9 cellular contexts compared by ENCODE assay signal in the genomic region with DNA sequence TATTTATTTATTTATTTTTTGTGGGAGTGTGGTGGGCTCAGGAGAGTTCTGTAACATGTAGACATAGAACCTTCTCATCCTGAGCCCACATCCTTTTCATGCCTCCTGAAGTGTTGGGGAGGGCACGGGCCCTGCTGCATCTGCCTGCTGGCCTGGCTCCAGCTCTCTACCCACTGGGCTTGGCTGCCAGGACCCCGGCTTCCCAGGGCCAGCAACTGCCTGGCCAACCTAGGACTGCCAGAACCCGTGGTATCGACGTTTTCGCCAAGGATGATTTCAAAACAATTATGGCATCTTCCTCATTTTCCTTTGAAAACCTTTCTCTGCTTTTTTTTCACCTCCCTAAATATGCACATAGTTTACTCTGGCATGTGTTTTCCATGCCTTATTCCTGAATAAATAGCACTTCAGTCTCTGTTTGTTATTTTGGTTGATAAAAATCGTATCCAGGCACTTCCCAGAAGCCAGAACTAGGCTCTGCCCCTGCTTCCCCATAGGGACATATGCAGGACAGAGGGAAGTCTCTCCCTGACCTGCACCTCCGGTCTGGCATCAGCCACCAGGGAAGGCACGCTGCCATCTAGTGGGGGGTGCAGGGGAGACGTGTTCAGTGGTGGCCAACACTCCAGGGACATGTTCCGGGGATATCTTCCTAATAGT. TPM values are rescaled to one million over a fixed set of nuclear protein-coding genes. Genes with fewer than 3 reads are reported as not detected.
DNase-seq lines count a peak whose midpoint lies in the region; ATAC-seq, FAIRE-seq and TF ChIP-seq lines count a peak whose summit lies in the region.
"Had no signal": no experiment of that assay in that cellular context is flagged by ENCODE, and none has a peak within 500 bp of the region (broad histone marks: within the 10 kb centered on the region; RNA-seq: fewer than 3 reads in every experiment).

No MANE protein-coding gene starts in this region.

- H3K4me2 ChIP-seq in GM12878 (ENCODE audit: control insufficient read depth, insufficient read depth), result no peak overlapping the region

- H2AFZ ChIP-seq in GM12878 (ENCODE audit: control insufficient read depth, low read depth, low read length), result no peak overlapping the region

- SMC1A ChIA-PET in GM12878 (lab: Charles Lee; ENCODE audit: uncharacterized antibody, unreplicated experiment), result no interaction called here

- DNase-seq in DMS153 treated with DMSO at 0.1 percent for 48 hours (lab: John Stamatoyannopoulos, UW; ENCODE audit: unreplicated experiment) (peak; percentile 19), SK-N-DZ (ENCODE audit: low spot score) (peak; percentile 13), GM12878 (ENCODE audit: low read depth, low spot score) (no peak), inferior parietal cortex (ENCODE audit: extremely low spot score) (peak; percentile 47)
- peak in 2 of 3 experiments; percentile 45 to 57 for DNase-seq in stimulated activated CD4-positive, alpha-beta T cell treated with anti-CD3 and anti-CD28 coated beads, TNF-alpha, amount 100 ng/mL, for 24 hours (ENCODE audit: low read depth in 3 of 3)

- no peaks in the 10 kb centered on the region for H4K20me1 ChIP-seq in GM12878 (ENCODE audit: control insufficient read depth, insufficient read depth)

- in situ Hi-C loops in GM12878 (cut with MboI), result no loop called here

- BruUV-seq in GM12878 (replicated peaks; lab: Mats Ljungman, UMichigan), result no TSS peak

- H3K9ac ChIP-seq in GM12878 (ENCODE audit: control insufficient read depth, insufficient read depth, low read length), result no peak overlapping the region

- no peaks in the 10 kb centered on the region for H3K9me3 ChIP-seq in GM12878 (replicated peaks; ENCODE audit: control insufficient read depth, insufficient read depth, low read length)

- intact Hi-C loops in GM12878 (cut with micrococcal nuclease; ENCODE audit: unreplicated experiment), result loop anchor here (10.0 kb wide), 1 partner anchor 1021 kb away; no protein-coding TSS in a partner anchor

- TF ChIP-seq EP300 in GM12878 (IDR thresholded peaks at IDR 0.05; ENCODE audit: borderline replicate concordance in 1 of 2, control insufficient read depth in 1 of 2, low read depth in 2 of 2, low read length in 2 of 2), result no peak

- 18% methylated on average over 11 of the region's 11 CpGs for WGBS in GM12878 (ENCODE audit: insufficient coverage, insufficient replicate concordance, low lambda C conversion rate, missing lambda C conversion rate)

- POLR2A ChIA-PET in GM12878 (lab: Charles Lee), result no interaction called here

- no peak for FAIRE-seq in GM12878 (lab: Jason Lieb, UNC)
- FAIRE-seq: TTC549 had no signal

- no peak for TF ChIP-seq POLR2A in GM12878 (IDR thresholded peaks at IDR 0.05; ENCODE audit: low read depth, low read length)

- CTCF ChIA-PET in GM12878 (lab: Yijun Ruan, JAX), result no interaction called here

- H3K36me3 ChIP-seq in GM12878 (ENCODE audit: control insufficient read depth in 2 of 2, insufficient read depth in 2 of 2, low read length in 1 of 2), result no peaks in the 10 kb centered on the region

- no peak overlapping the region for H3K4me3 ChIP-seq in GM12878

- H3K27ac ChIP-seq in GM12878 (ENCODE audit: control insufficient read depth, insufficient read depth), result no peak overlapping the region

- H3K79me2 ChIP-seq in GM12878 (ENCODE audit: control insufficient read depth, insufficient read depth, low read length), result no peaks in the 10 kb centered on the region

- H3K27me3 ChIP-seq in GM12878 (replicated peaks in 1 of 2; ENCODE audit: control insufficient read depth in 2 of 2, insufficient read depth in 2 of 2, low read length in 1 of 2), result no peaks in the 10 kb centered on the region

- RAD21 ChIA-PET in GM12878 (lab: Charles Lee; ENCODE audit: unreplicated experiment), result no interaction called here

- peak; percentile 47 to 70 (median 58); a peak in 5 of 6 replicates for TF ChIP-seq CTCF in GM12878 (IDR thresholded peaks at IDR 0.05 in 2 of 3, conservative IDR thresholded peaks at IDR 0.05 in 1 of 3; ENCODE audit: control insufficient read depth in 2 of 3, extremely low read depth in 1 of 3, insufficient read depth in 1 of 3, low read depth in 3 of 3, low read length in 3 of 3)

- ATAC-seq in HG03103 (IDR thresholded peaks at IDR 0.05; ENCODE audit: low read depth, unreplicated experiment), result peak; percentile 48
- ATAC-seq in GM12878, result peak; percentile 83
- no peak for ATAC-seq in GM21723 (IDR thresholded peaks at IDR 0.05; ENCODE audit: unreplicated experiment)
- ATAC-seq in GM18517 (IDR thresholded peaks at IDR 0.05; ENCODE audit: unreplicated experiment), result no peak

- no peaks in the 10 kb centered on the region for H3K4me1 ChIP-seq in GM12878 (ENCODE audit: control insufficient read depth, insufficient read depth, low read length)

- TF ChIP-seq RAD21 in GM12878 (IDR thresholded peaks at IDR 0.05; ENCODE audit: insufficient read depth, low read depth, low read length), result peak; percentile 41; the same call in 1 of the 2 replicates

TF ChIP-seq in GM12878, 131 proteins besides CTCF, POLR2A, EP300 and RAD21:
- TF ChIP-seq SMC3 (IDR thresholded peaks at IDR 0.05; ENCODE audit: borderline replicate concordance, low read length) (peak; percentile 41; the same call in 1 of the 2 replicates), CHD1 (IDR thresholded peaks at IDR 0.05; ENCODE audit: low read depth, low read length) (no peak)
TF ChIP-seq in GM12878: peak in this region for 1.

RNA-seq across cellular contexts. Expression of a gene that starts 31.0 kb away (rescaled TPM):
- polyA plus RNA-seq in SK-N-DZ (2014; cell fraction: cytosol; rRNA removed), result not detected in 2 replicates
- not detected in 2 replicates for polyA plus RNA-seq in SK-N-DZ (2014; cell fraction: nucleus; rRNA removed)
- not detected in 2 replicates for total RNA-seq in GM12878 (2013; cell fraction: nucleolus; rRNA removed)
- not detected in 2 replicates for total RNA-seq in GM12878 (2014; rRNA removed)
- total RNA-seq in GM12878 (2014; rRNA removed; fragmentation: Illumina TruSeq; extraction: Trizol), result not detected in 2 replicates
- total RNA-seq in GM12878 (2021), result not detected in 2 replicates
- not detected for polyA plus RNA-seq in GM12878 (2011; ENCODE audit: low read depth)
- not detected in 2 replicates for polyA plus RNA-seq in GM12878 (2011; rRNA removed)
- not detected in 2 replicates for polyA plus RNA-seq in GM12878 (2011; cell fraction: cytosol; rRNA removed)
- polyA plus RNA-seq in GM12878 (2011; cell fraction: nucleus; rRNA removed), result 0.13 TPM in 1 of 2 replicates, not detected in the other
- polyA plus RNA-seq in GM12878 (2012), result not detected in 2 replicates
- polyA plus RNA-seq in GM12878 (2014; fragmentation: Illumina TruSeq; extraction: Trizol), result not detected in 2 replicates
- polyA plus RNA-seq in GM12878 (2014; fragmentation: Nextera tagmentation; extraction: Ambion mirVana), result not detected
- polyA plus RNA-seq in GM12878 (2014; rRNA removed), result not detected in 2 replicates
- not detected for polyA plus RNA-seq in GM12878 (2016; fragmentation: Nextera tagmentation; extraction: Ambion mirVana)
- not detected in 2 replicates for polyA minus RNA-seq in GM12878 (2011; rRNA and poly(A)+ RNA removed)
- not detected in 2 replicates for polyA minus RNA-seq in GM12878 (2011; cell fraction: cytosol; rRNA and poly(A)+ RNA removed)
- not detected in 2 replicates for polyA minus RNA-seq in GM12878 (2011; cell fraction: nucleus; rRNA and poly(A)+ RNA removed)

Comparison
In these comparisons a context has a peak if more than half of its experiments do, and no peak if none do; other contexts are left out.
1. ATAC-seq: peak in HG03103 (single experiment) and GM12878 (single experiment); none in GM21723 (single experiment) and GM18517 (single experiment).